Comparison of ENCODE assay signal across 8 cellular contexts in the genomic region with DNA sequence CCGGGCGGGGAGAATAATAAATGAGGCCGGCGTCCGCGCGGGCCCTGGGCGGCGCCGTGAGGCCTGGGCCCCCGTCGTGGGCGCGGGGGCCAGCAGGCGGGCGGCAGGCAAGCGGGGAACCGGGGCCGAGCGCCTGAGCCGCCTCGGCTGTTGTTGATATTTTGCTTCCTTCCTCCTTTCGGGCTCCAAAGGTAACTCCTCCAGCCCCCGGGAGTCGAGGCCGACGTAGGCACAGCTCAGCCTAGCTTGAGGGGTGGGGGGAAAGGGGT. TPM values are rescaled to one million over a fixed set of nuclear protein-coding genes. Genes with fewer than 3 reads are reported as not detected.
A peak's percentile ranks its signal among the peaks of the same experiment; 100 is the strongest.
DNase-seq lines count a peak whose midpoint lies in the region; ATAC-seq, FAIRE-seq and TF ChIP-seq lines count a peak whose summit lies in the region.

A gene (minus strand): TSS at position 198 of the 269 bp plus-strand sequence. CDS start 17,483 bp downstream, outside the sequence.

- BruUV-seq in Calu3 (replicated peaks; lab: Mats Ljungman, UMichigan) (no TSS peak), HepG2 (replicated peaks; lab: Mats Ljungman, UMichigan) (no TSS peak)

- ATAC-seq in HepG2 (peak; percentile 2; the same call in 1 of the 3 replicates), GM19463 (IDR thresholded peaks at IDR 0.05; ENCODE audit: unreplicated experiment) (no peak), GM21786 (IDR thresholded peaks at IDR 0.05; ENCODE audit: unreplicated experiment) (no peak)

- no peaks in the 10 kb centered on the region for H3K27me3 Mint-ChIP-seq in Calu3 (ENCODE audit: unreplicated experiment)
- H3K27me3 Mint-ChIP-seq in brain, result no peaks in the 10 kb centered on the region

- H3K36me3 Mint-ChIP-seq in Calu3 (ENCODE audit: insufficient read depth, unreplicated experiment), result peaks cover 83% of the 10 kb centered on the region
- H3K36me3 Mint-ChIP-seq in brain, result peaks cover 8% of the 10 kb centered on the region

- 4% methylated on average over 11 of the region's 27 CpGs for WGBS in HepG2 (ENCODE audit: low lambda C conversion rate)
- WGBS in thymus, result under 1% methylated on average over 27 of the region's 27 CpGs

- no peak within 1 kb of the TSS for H2AFZ ChIP-seq in HepG2 (ENCODE audit: low read length)

- intact Hi-C loops in Calu3 (cut with micrococcal nuclease; ENCODE audit: unreplicated experiment), result loop anchor here (5.0 kb wide), 2 partner anchors 72 to 218 kb away; a partner anchor contains a TSS
- intact Hi-C loops in HepG2 (cut with micrococcal nuclease; ENCODE audit: unreplicated experiment), result loop anchor here (5.0 kb wide), 1 partner anchor 82 kb away; no protein-coding TSS in a partner anchor

- H3K27me3 ChIP-seq in HepG2 (ENCODE audit: control insufficient read depth in 1 of 2, insufficient read depth in 2 of 2, low read length in 2 of 2), result peaks cover 2 to 20% of the 10 kb centered on the region in 2 experiments; a peak in 4 of 5 replicates
- H3K27me3 ChIP-seq in thymus (ENCODE audit: control insufficient read depth, insufficient read depth), result no peaks in the 10 kb centered on the region

- no peaks in the 10 kb centered on the region; a peak in 1 of 5 replicates for H3K36me3 ChIP-seq in HepG2 (replicated peaks in 1 of 2; ENCODE audit: control insufficient read depth in 1 of 2, insufficient read depth in 2 of 2, low read length in 2 of 2)
- H3K36me3 ChIP-seq in thymus (ENCODE audit: control insufficient read depth, insufficient read depth), result peaks cover 10% of the 10 kb centered on the region

- peak within 1 kb of the TSS; percentile 89 for H3K27ac ChIP-seq in HepG2 (ENCODE audit: extremely low read length, insufficient read depth, low read length)
- H3K27ac ChIP-seq in thymus (ENCODE audit: low read depth), result peak within 1 kb of the TSS; percentile 100

- H3K9me3 Mint-ChIP-seq in Calu3 (ENCODE audit: low read depth, unreplicated experiment), result no peaks in the 10 kb centered on the region
- no peaks in the 10 kb centered on the region for H3K9me3 Mint-ChIP-seq in brain

- H3K4me2 ChIP-seq in HepG2 (ENCODE audit: low read depth, low read length), result peak within 1 kb of the TSS; percentile 79

- H3K4me3 Mint-ChIP-seq in Calu3 (ENCODE audit: low read depth, unreplicated experiment) (peak within 1 kb of the TSS; percentile 88), brain (peak within 1 kb of the TSS; percentile 92 to 95 (median 93))

- CTCF ChIA-PET in Calu3 (lab: Charles Lee) (interaction anchor here (0.6 to 3.8 kb wide), 14 partner anchors 15 to 161 kb away, joined by 3 to 36 read pairs (median 5); no protein-coding TSS in a partner anchor), HepG2 (lab: Yijun Ruan, JAX; ENCODE audit: low intra/inter-chr PET ratio, low total read pairs) (interaction anchor here (0.7 to 1.3 kb wide), 2 partner anchors 20 to 44 kb away, joined by 3 to 7 read pairs; no protein-coding TSS in a partner anchor)

- H3K9me3 ChIP-seq in HepG2 (ENCODE audit: low read length) (no peaks in the 10 kb centered on the region), thymus (ENCODE audit: control insufficient read depth) (peaks cover 2% of the 10 kb centered on the region)

- TF ChIP-seq EP300 in HepG2 (IDR thresholded peaks at IDR 0.05; ENCODE audit: low read depth in 2 of 2, low read length in 2 of 2) (no peak), HepG2 (CRISPR knock-in tag; IDR thresholded peaks at IDR 0.05; ENCODE audit: borderline replicate concordance) (no peak)

- H3K9ac ChIP-seq in HepG2 (ENCODE audit: insufficient read depth, low read depth, low read length), result peak within 1 kb of the TSS; percentile 84

- peaks cover 29% of the 10 kb centered on the region for H3K79me2 ChIP-seq in HepG2 (ENCODE audit: insufficient read depth, low read length)

- H3K4me1 ChIP-seq in HepG2 (ENCODE audit: insufficient read depth, low read length) (peaks cover 81% of the 10 kb centered on the region), thymus (ENCODE audit: control insufficient read depth, insufficient read depth, low read length) (peaks cover 67% of the 10 kb centered on the region)

- POLR2A ChIA-PET in HepG2 (lab: Yijun Ruan, JAX), result interaction anchor here (0.6 to 3.6 kb wide), 19 partner anchors 9 to 937 kb away, joined by 3 to 93 read pairs (median 4); a partner anchor contains a TSS

- in situ Hi-C loops in HepG2 (cut with HindIII; ENCODE audit: extremely low pct_ligation_motif_present, low pct_unique_long_range_greater_than_20kb), result loop anchor here (5.0 kb wide), 1 partner anchor 43 kb away; no protein-coding TSS in a partner anchor

- FAIRE-seq in HepG2 (lab: Jason Lieb, UNC), result no peak

- H3K4me3 ChIP-seq in HepG2 (replicated peaks in 1 of 3; ENCODE audit: insufficient read depth in 1 of 3, low read depth in 2 of 3, low read length in 3 of 3), result peak within 1 kb of the TSS; percentile 75 to 97 (median 94)
- peak within 1 kb of the TSS; percentile 99 for H3K4me3 ChIP-seq in thymus (ENCODE audit: low read length)

- peak within 1 kb of the TSS; percentile 97 for H3K27ac Mint-ChIP-seq in Calu3 (ENCODE audit: unreplicated experiment)
- peak within 1 kb of the TSS; percentile 96 to 98 (median 97) for H3K27ac Mint-ChIP-seq in brain

- peak in 1 of 2 experiments; percentile 42; a peak in 1 of 4 replicates for TF ChIP-seq POLR2A in HepG2 (IDR thresholded peaks at IDR 0.05; ENCODE audit: insufficient read depth in 1 of 2, low read depth in 2 of 2, low read length in 2 of 2)

- peaks cover 66% of the 10 kb centered on the region for H3K4me1 Mint-ChIP-seq in Calu3 (ENCODE audit: low read depth, unreplicated experiment)
- peaks cover 78% of the 10 kb centered on the region for H3K4me1 Mint-ChIP-seq in brain

- H4K20me1 ChIP-seq in HepG2 (ENCODE audit: insufficient read depth, low read length), result peaks cover 37% of the 10 kb centered on the region

- TF ChIP-seq RAD21 in HepG2 (CRISPR knock-in tag; IDR thresholded peaks at IDR 0.05), result 0 out of 2 replicates have a peak, but pooled peaks have one; percentile 7

- no peak for DNase-seq in Calu3
- DNase-seq in HT-29 (ENCODE audit: low spot score), result no peak
- DNase-seq in HepG2 (ENCODE audit: low spot score), result no peak
- no peak for DNase-seq in cortex of kidney (lab: John Stamatoyannopoulos, UW)

- TF ChIP-seq CTCF in Calu3 (IDR thresholded peaks at IDR 0.05; ENCODE audit: unreplicated experiment), result no peak
- no peak for TF ChIP-seq CTCF in brain (conservative IDR thresholded peaks at IDR 0.05)
- TF ChIP-seq CTCF in HepG2 (CRISPR knock-in tag; IDR thresholded peaks at IDR 0.05), result no peak

TF ChIP-seq in HepG2, 621 proteins besides CTCF, POLR2A, EP300 and RAD21 (continues in another document):
- TF ChIP-seq MEF2D (CRISPR knock-in tag; IDR thresholded peaks at IDR 0.05) (no peak), HMG20A (CRISPR knock-in tag; IDR thresholded peaks at IDR 0.05; ENCODE audit: borderline replicate concordance) (no peak), NFYC (CRISPR knock-in tag; IDR thresholded peaks at IDR 0.05) (peak; percentile 73; the same call in 1 of the 2 replicates), SIN3A (IDR thresholded peaks at IDR 0.05; ENCODE audit: borderline replicate concordance, low read depth, low read length) (0 out of 2 replicates have a peak, but pooled peaks have one; percentile 21), CCDC6 (CRISPR knock-in tag; IDR thresholded peaks at IDR 0.05) (peak; percentile 23; the same call in 1 of the 2 replicates)
- TF ChIP-seq, protein P1, sequence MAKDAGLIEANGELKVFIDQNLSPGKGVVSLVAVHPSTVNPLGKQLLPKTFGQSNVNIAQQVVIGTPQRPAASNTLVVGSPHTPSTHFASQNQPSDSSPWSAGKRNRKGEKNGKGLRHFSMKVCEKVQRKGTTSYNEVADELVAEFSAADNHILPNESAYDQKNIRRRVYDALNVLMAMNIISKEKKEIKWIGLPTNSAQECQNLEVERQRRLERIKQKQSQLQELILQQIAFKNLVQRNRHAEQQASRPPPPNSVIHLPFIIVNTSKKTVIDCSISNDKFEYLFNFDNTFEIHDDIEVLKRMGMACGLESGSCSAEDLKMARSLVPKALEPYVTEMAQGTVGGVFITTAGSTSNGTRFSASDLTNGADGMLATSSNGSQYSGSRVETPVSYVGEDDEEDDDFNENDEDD (CRISPR knock-in tag; IDR thresholded peaks at IDR 0.05; ENCODE audit: borderline replicate concordance), result no peak
- TF ChIP-seq, protein P2, sequence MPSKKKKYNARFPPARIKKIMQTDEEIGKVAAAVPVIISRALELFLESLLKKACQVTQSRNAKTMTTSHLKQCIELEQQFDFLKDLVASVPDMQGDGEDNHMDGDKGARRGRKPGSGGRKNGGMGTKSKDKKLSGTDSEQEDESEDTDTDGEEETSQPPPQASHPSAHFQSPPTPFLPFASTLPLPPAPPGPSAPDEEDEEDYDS (CRISPR knock-in tag; IDR thresholded peaks at IDR 0.05), result peak; percentile 49; the same call in 1 of the 2 replicates

RNA-seq across cellular contexts. Expression of the gene that starts here (rescaled TPM):
- total RNA-seq in Calu3 (2022), result 48.4 and 54.1 TPM in 2 replicates
- total RNA-seq in HT-29 (2014; rRNA removed; shearing (Covaris generic)), result 17.8 and 27.4 TPM in 2 replicates
- polyA plus RNA-seq in brain (ENCODE audit: insufficient read depth, low read depth, low replicate concordance), result 22.7 TPM
- 1.3 and 1.6 TPM in 2 replicates for total RNA-seq in HepG2 (2016; rRNA removed; fragmentation: Illumina TruSeq; extraction: Trizol)
- total RNA-seq in HepG2 (2016; cell fraction: cytosol; rRNA removed; fragmentation: Illumina TruSeq; extraction: Trizol; ENCODE audit: low read depth), result 0.10 and 0.18 TPM in 2 replicates
- 0.94 and 1.4 TPM in 2 replicates for total RNA-seq in HepG2 (2016; cell fraction: insoluble cytoplasmic fraction; rRNA removed; fragmentation: Illumina TruSeq; extraction: Trizol)
- total RNA-seq in HepG2 (2016; cell fraction: membrane; rRNA removed; fragmentation: Illumina TruSeq; extraction: Trizol), result 0.86 and 1.1 TPM in 2 replicates
- 1.6 and 2.1 TPM in 2 replicates for total RNA-seq in HepG2 (2016; cell fraction: nucleus; rRNA removed; fragmentation: Illumina TruSeq; extraction: Trizol)
- polyA plus RNA-seq in HepG2 (2011; rRNA removed), result 3.9 and 4.8 TPM in 2 replicates
- 3.4 and 4.5 TPM in 2 replicates for polyA plus RNA-seq in HepG2 (2011; cell fraction: cytosol; rRNA removed)
- 16.7 and 19.0 TPM in 2 replicates for polyA plus RNA-seq in HepG2 (2011; cell fraction: nucleus; rRNA removed)
- 7.2 and 7.9 TPM in 2 replicates for polyA plus RNA-seq in HepG2 (2012)
- 0.14 and 0.24 TPM in 2 replicates for polyA plus RNA-seq in HepG2 (2016; cell fraction: cytosol; fragmentation: Illumina TruSeq; extraction: Trizol; ENCODE audit: low read depth)
- 2.7 and 4.2 TPM in 2 replicates for polyA plus RNA-seq in HepG2 (2016; cell fraction: insoluble cytoplasmic fraction; fragmentation: Illumina TruSeq; extraction: Trizol; ENCODE audit: low read depth)
- 0.64 and 0.70 TPM in 2 replicates for polyA plus RNA-seq in HepG2 (2016; cell fraction: membrane; fragmentation: Illumina TruSeq; extraction: Trizol; ENCODE audit: low read depth)
- polyA plus RNA-seq in HepG2 (2016; cell fraction: nucleus; fragmentation: Illumina TruSeq; extraction: Trizol; ENCODE audit: insufficient read depth, low read depth), result 5.2 and 6.2 TPM in 2 replicates
- 6.9 and 12.7 TPM in 2 replicates for polyA minus RNA-seq in HepG2 (2011; rRNA and poly(A)+ RNA removed; ENCODE audit: low replicate concordance)
- polyA minus RNA-seq in HepG2 (2011; cell fraction: cytosol; rRNA and poly(A)+ RNA removed), result 4.3 and 7.2 TPM in 2 replicates
- 5.4 and 6.3 TPM in 2 replicates for polyA minus RNA-seq in HepG2 (2011; cell fraction: nucleus; rRNA and poly(A)+ RNA removed)
- 26.3 TPM for polyA plus RNA-seq in thymus
